ENCODE assay signal across 25 cellular contexts in genomic region chr15:45375836-45376235, GRCh38. TPM values are rescaled to one million over a fixed set of nuclear protein-coding genes. Genes with fewer than 3 reads are reported as not detected.
A peak's percentile ranks its signal among the peaks of the same experiment; 100 is the strongest.
DNase-seq lines count a peak whose midpoint lies in the region; TF ChIP-seq lines count a peak whose summit lies in the region.
"Had no signal": no experiment of that assay in that cellular context is flagged by ENCODE, and none has a peak within 500 bp of the region (broad histone marks: within the 10 kb centered on the region; RNA-seq: fewer than 3 reads in every experiment).

No MANE protein-coding gene starts in this region.

- no peak for TF ChIP-seq CTCF in OCI-LY3 (IDR thresholded peaks at IDR 0.05; ENCODE audit: low read depth, low read length)

- no peak overlapping the region for H3K18ac ChIP-seq in mesendoderm (ENCODE audit: low read length)

- H3K27ac ChIP-seq in OCI-LY3 (ENCODE audit: low read length) (no peak overlapping the region), caudate nucleus (ENCODE audit: low read depth, low read length) (peak overlapping the region; percentile 92), mesendoderm (ENCODE audit: low read depth, low read length) (no peak overlapping the region), substantia nigra (ENCODE audit: low read depth, low read length, poor library complexity, severe bottlenecking) (peak overlapping the region; percentile 98)
- H3K27ac ChIP-seq: C4-2B, HL-60, neutrophil, WERI-Rb-1 had no signal

- H2AK5ac ChIP-seq in mesendoderm (ENCODE audit: low read length), result no peak overlapping the region

- no CpG with 5 or more reads among the region's 3 CpGs for WGBS in mesendoderm (ENCODE audit: extremely low coverage, insufficient coverage, low lambda C conversion rate)

- DNase-seq in caudate nucleus (lab: John Stamatoyannopoulos, UW) (no peak), mesendoderm (no peak), substantia nigra (lab: John Stamatoyannopoulos, UW) (peak in 1 of 49 donors; percentile 21), cerebellum (ENCODE audit: low spot score) (no peak), NOMO-1 treated with DMSO at 0.1 percent for 48 hours (lab: John Stamatoyannopoulos, UW; ENCODE audit: unreplicated experiment) (no peak), hippocampal formation (lab: John Stamatoyannopoulos, UW) (no peak)
- DNase-seq: activated CD4-positive, alpha-beta T cell treated with anti-CD3 and anti-CD28 coated beads, Interleukin-2, amount 50 U/mL, for 1 hour; activated CD8-positive, alpha-beta memory T cell treated with anti-CD3 and anti-CD28 coated beads, Interleukin-2, amount 50 U/mL, for 4 hours; activated naive CD8-positive, alpha-beta T cell treated with anti-CD3 and anti-CD28 coated beads for 36 hours; cerebellar nuclear complex; effector CD8-positive, alpha-beta T cell; foreskin fibroblast; H7; heart right ventricle; left ventricle myocardium superior; NCI-H1092; NCI-H187 treated with DMSO at 0.1 percent for 48 hours; NCI-H2227 treated with DMSO at 0.1 percent for 48 hours; NCI-H69; stimulated activated CD4-positive, alpha-beta T cell treated with anti-CD3 and anti-CD28 coated beads, Interleukin-1b, Interleukin-23, amount 100 ng/mL, for 48 hours; WERI-Rb-1 had no signal

- H3K4me2 ChIP-seq in OCI-LY3 (ENCODE audit: low read length), result peak overlapping the region; percentile 90
- H3K4me2 ChIP-seq in mesendoderm (ENCODE audit: low read length), result no peak overlapping the region

- H3K56ac ChIP-seq in mesendoderm (ENCODE audit: low read length), result peak overlapping the region; percentile 11

- H3K4me1 ChIP-seq in OCI-LY3 (ENCODE audit: low read length) (peaks cover 68% of the 10 kb centered on the region), mesendoderm (ENCODE audit: control insufficient read depth, low read depth, low read length) (peaks cover 15% of the 10 kb centered on the region)

- H3K27me3 ChIP-seq in OCI-LY3 (ENCODE audit: low read depth, low read length), result no peaks in the 10 kb centered on the region
- peaks cover 8% of the 10 kb centered on the region for H3K27me3 ChIP-seq in mesendoderm (ENCODE audit: insufficient read depth, low read length, poor library complexity)

- H2AFZ ChIP-seq in OCI-LY3 (ENCODE audit: low read depth, low read length), result no peak overlapping the region

- no peak overlapping the region for H2BK120ac ChIP-seq in mesendoderm (ENCODE audit: low read depth, low read length)

- no peak overlapping the region for H3K9ac ChIP-seq in OCI-LY3 (ENCODE audit: low read length)
- H3K9ac ChIP-seq in mesendoderm (ENCODE audit: low read length), result no peak overlapping the region

- peak overlapping the region; percentile 56 for H3K23ac ChIP-seq in mesendoderm (ENCODE audit: low read length)

- peaks cover 58% of the 10 kb centered on the region for H4K20me1 ChIP-seq in OCI-LY3 (ENCODE audit: insufficient read depth, low read length)

- no peaks in the 10 kb centered on the region for H3K79me1 ChIP-seq in mesendoderm (ENCODE audit: low read length)

- H3K79me2 ChIP-seq in OCI-LY3 (ENCODE audit: low read length), result peaks cover 59% of the 10 kb centered on the region
- no peaks in the 10 kb centered on the region for H3K79me2 ChIP-seq in mesendoderm (ENCODE audit: control insufficient read depth, insufficient read depth, low read length)

- H3K4me3 ChIP-seq in OCI-LY3 (ENCODE audit: low read length), result peak overlapping the region; percentile 87
- no peak overlapping the region for H3K4me3 ChIP-seq in mesendoderm (ENCODE audit: low read length)

- H2BK15ac ChIP-seq in mesendoderm (replicated peaks; ENCODE audit: low read depth), result no peak overlapping the region

- no peak overlapping the region for H4K8ac ChIP-seq in mesendoderm (ENCODE audit: low read depth, low read length)

- no peak overlapping the region for H2BK5ac ChIP-seq in mesendoderm (ENCODE audit: low read length)

- H3K36me3 ChIP-seq in OCI-LY3 (replicated peaks; ENCODE audit: low read depth, low read length), result peaks cover 71% of the 10 kb centered on the region
- H3K36me3 ChIP-seq in mesendoderm (ENCODE audit: control insufficient read depth, insufficient read depth, low read length), result no peaks in the 10 kb centered on the region
- H3K36me3 ChIP-seq: neutrophil, WERI-Rb-1 had no signal

- H4K5ac ChIP-seq in mesendoderm (ENCODE audit: low read length), result no peak overlapping the region

- H3K4ac ChIP-seq in mesendoderm (ENCODE audit: low read depth, low read length), result no peak overlapping the region

- no peaks in the 10 kb centered on the region for H3K9me3 ChIP-seq in OCI-LY3 (ENCODE audit: insufficient read depth, low read length)
- H3K9me3 ChIP-seq: heart right ventricle, neutrophil had no signal

RNA-seq across cellular contexts. Expression of gene GATM, which starts 2.5 kb away (rescaled TPM):
- 24.2 TPM for polyA plus RNA-seq in mesendoderm (2013, experiment 1 of 2)
- 21.6 TPM for polyA plus RNA-seq in mesendoderm (2013, experiment 2 of 2)
- 93.4 TPM for total RNA-seq in cerebellum

Comparison
In these comparisons a context has a peak if more than half of its experiments do, and no peak if none do; other contexts are left out.
1. H3K27ac ChIP-seq: peak in caudate nucleus (single experiment) and substantia nigra (single experiment); none in OCI-LY3 (single experiment) and mesendoderm (single experiment).